Comparison of ENCODE assay signal across 9 cellular contexts in the genomic region with DNA sequence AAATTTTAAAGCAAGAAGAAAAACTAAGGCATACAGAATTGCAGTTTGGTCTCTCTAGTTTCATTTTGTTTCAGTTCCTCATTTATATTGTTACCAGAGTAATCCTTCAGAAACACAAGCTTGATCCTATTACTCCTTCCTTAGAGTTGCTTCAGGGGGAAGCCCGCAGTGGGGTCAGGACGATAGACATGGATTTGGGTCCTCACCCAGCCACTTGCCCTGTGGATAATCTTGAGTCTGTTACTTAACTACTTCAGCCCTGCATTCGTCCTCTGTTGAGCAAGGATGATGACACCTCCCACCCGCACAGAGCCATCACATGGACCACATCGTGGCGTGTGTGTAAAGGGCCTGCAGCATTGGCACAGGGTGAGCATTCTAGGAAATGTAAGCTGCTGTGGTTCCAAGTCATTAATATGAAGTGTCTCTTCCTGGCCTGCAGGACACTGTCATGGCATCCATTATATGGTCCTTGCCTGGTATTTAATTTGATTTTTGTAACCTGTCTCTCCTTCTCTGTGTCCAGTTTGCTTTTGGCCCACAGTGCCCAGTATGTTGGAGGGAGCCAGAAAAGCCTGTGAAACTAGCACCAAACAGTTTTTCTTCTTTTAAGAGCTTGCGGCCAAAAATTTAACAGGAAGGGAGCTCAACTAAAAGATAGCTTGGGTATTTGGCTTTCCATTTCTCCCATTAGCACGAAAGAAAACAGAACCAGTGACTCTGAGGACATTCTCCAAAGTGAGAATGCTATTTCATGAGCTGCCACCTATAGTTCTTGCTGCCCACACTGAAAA.
DNase-seq lines count a peak whose midpoint lies in the region; ATAC-seq lines count a peak whose summit lies in the region.
"Had no signal": no experiment of that assay in that cellular context is flagged by ENCODE, and none has a peak within 500 bp of the region (broad histone marks: within the 10 kb centered on the region; RNA-seq: fewer than 3 reads in every experiment).

No MANE protein-coding gene starts in this region.

- peak; percentile 57 for ATAC-seq in GM21390 (IDR thresholded peaks at IDR 0.05; ENCODE audit: unreplicated experiment)
- ATAC-seq in left cardiac atrium = peak; percentile 66 to 69
- ATAC-seq in HG02610 (IDR thresholded peaks at IDR 0.05; ENCODE audit: unreplicated experiment) = no peak

- intact Hi-C loops in left cardiac atrium (cut with DNase I) = no loop called here

- DNase-seq in Kasumi-1 (lab: John Stamatoyannopoulos, UW) (peak; percentile 40 to 61), left cardiac atrium (peak; percentile 44), superior temporal gyrus (ENCODE audit: extremely low spot score) (peak; percentile 53), AG08396 (ENCODE audit: low spot score) (no peak), HT-29 (ENCODE audit: low spot score) (no peak)
- DNase-seq in stimulated activated naive CD4-positive, alpha-beta T cell (lab: John Stamatoyannopoulos, UW) = no peak
- DNase-seq: KG1 had no signal

Comparison
In these comparisons a context has a peak if more than half of its experiments do, and no peak if none do; other contexts are left out.
1. DNase-seq: peak in Kasumi-1 (2 of 2), left cardiac atrium (single experiment) and superior temporal gyrus (single experiment); none in AG08396 (single experiment), stimulated activated naive CD4-positive, alpha-beta T cell (0 of 6) and HT-29 (single experiment).